ENCODE assay signal across 18 cellular contexts in the genomic region with DNA sequence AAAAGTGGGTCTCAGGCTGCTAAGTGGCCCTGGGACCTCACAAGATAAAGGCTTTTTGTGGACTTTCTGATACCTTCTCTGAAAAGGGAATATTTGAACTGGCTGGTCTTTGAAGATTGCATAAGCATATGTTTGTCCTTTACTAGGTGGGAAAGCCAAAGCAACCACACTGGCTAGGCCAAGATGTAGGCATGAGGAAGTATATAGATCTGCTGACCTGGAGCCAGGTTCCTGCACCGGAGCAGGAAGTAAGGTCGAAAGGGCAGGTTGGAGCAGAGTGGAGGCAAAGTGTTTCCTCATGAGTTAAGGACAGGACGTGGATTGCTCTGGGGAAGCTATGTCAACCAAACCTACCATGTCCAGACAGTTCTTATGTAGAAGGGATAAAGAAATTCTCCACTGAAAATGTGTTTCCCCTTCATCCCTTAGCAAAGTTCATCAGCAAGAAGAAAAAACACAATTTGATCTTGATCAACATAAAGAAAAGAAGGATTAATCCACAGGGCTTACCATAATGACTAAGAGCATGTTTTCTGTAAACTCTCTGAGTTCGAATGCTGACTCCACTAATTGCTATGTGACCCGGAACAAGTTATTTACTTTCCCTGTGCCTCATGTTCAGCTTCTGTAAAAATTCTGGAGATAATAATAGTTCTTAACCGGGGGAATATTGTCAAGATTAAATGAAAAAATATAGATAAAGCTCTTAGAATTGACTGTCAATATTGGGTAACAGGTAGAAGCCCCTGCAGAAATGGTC.
"Had no signal": no experiment of that assay in that cellular context is flagged by ENCODE, and none has a peak within 500 bp of the region (broad histone marks: within the 10 kb centered on the region; RNA-seq: fewer than 3 reads in every experiment).

No MANE protein-coding gene starts in this region.

- H3K27me3 ChIP-seq: heart left ventricle, neural progenitor cell, ovary, tibial artery had no signal

- H3K4me3 Mint-ChIP-seq: activated T-helper 1 cell treated with anti-CD3 and anti-CD28 coated beads, Interleukin-12 subunit alpha, Interleukin-12 subunit beta, Interleukin-2, Interleukin-4 antibody, amounts not matched to agents 30 ng/mL and 10 ng/mL and 1 ng/mL, durations not matched to agents 14 hours and 24 hours and 36 hours; dendritic cell treated with granulocyte-macrophage colony-stimulating factor and Interleukin-4, amounts not matched to agents 40 ng/mL and 50 ng/mL, for 4 days; effector memory CD8-positive, alpha-beta T cell; immature natural killer cell; naive B cell; neural progenitor cell; stimulated activated effector memory CD8-positive, alpha-beta T cell treated with anti-CD3 and anti-CD28 coated beads, Interleukin-12 subunit alpha, Interleukin-12 subunit beta, amount 100 ng/mL, for 72 hours; T-cell had no signal

- H3K36me3 Mint-ChIP-seq: immature natural killer cell; naive B cell; neural progenitor cell; stimulated activated effector memory CD8-positive, alpha-beta T cell treated with anti-CD3 and anti-CD28 coated beads, Interleukin-12 subunit alpha, Interleukin-12 subunit beta, amount 100 ng/mL, for 72 hours; T-cell had no signal

- H3K9me3 Mint-ChIP-seq: dendritic cell treated with granulocyte-macrophage colony-stimulating factor and Interleukin-4, amounts not matched to agents 40 ng/mL and 50 ng/mL, for 4 days; effector memory CD8-positive, alpha-beta T cell; neural progenitor cell; stimulated activated effector memory CD8-positive, alpha-beta T cell treated with anti-CD3 and anti-CD28 coated beads, Interleukin-12 subunit alpha, Interleukin-12 subunit beta, amount 100 ng/mL, for 72 hours had no signal

- H3K27me3 Mint-ChIP-seq: dendritic cell treated with granulocyte-macrophage colony-stimulating factor and Interleukin-4, amounts not matched to agents 40 ng/mL and 50 ng/mL, for 4 days had no signal

- H3K27ac Mint-ChIP-seq: activated T-helper 1 cell treated with anti-CD3 and anti-CD28 coated beads, Interleukin-12 subunit alpha, Interleukin-12 subunit beta, Interleukin-2, Interleukin-4 antibody, amounts not matched to agents 30 ng/mL and 10 ng/mL and 1 ng/mL, durations not matched to agents 14 hours and 24 hours and 36 hours; dendritic cell treated with granulocyte-macrophage colony-stimulating factor and Interleukin-4, amounts not matched to agents 40 ng/mL and 50 ng/mL, for 4 days; effector memory CD8-positive, alpha-beta T cell; immature natural killer cell; neural progenitor cell; stimulated activated effector memory CD8-positive, alpha-beta T cell treated with anti-CD3 and anti-CD28 coated beads, Interleukin-12 subunit alpha, Interleukin-12 subunit beta, amount 100 ng/mL, for 72 hours; T-cell had no signal

- H3K4me1 ChIP-seq: heart left ventricle, neural progenitor cell, tibial artery had no signal

- H3K4me3 ChIP-seq: heart left ventricle, neural progenitor cell, ovary, tibial artery had no signal

- ATAC-seq: effector memory CD8-positive, alpha-beta T cell; heart left ventricle; stimulated activated effector memory CD8-positive, alpha-beta T cell treated with anti-CD3 and anti-CD28 coated beads, Interleukin-12 subunit alpha, Interleukin-12 subunit beta, amount 100 ng/mL, for 72 hours; T-cell had no signal

- H3K27ac ChIP-seq: heart left ventricle, neural progenitor cell, ovary, tibial artery had no signal

- DNase-seq: activated CD4-positive, CD25-positive, alpha-beta regulatory T cell treated with anti-CD3 and anti-CD28 coated beads, Interleukin-2, amount 50 U/mL, for 72 hours; activated naive CD4-positive, alpha-beta T cell; anterior cingulate cortex; effector memory CD8-positive, alpha-beta T cell; heart left ventricle; immature natural killer cell; mammary epithelial cell; naive B cell; ovary; stimulated activated CD4-positive, alpha-beta T cell treated with anti-CD3 and anti-CD28 coated beads, Interleukin-12 subunit alpha, Interleukin-12 subunit beta, amount 100 ng/mL, for 4 hours; stimulated activated CD4-positive, alpha-beta T cell treated with anti-CD3 and anti-CD28 coated beads, Interleukin-2, amount 100 ng/mL, for 24 hours; T-cell; T-helper 9 cell; tibial artery had no signal

- H3K36me3 ChIP-seq: heart left ventricle, neural progenitor cell, ovary, tibial artery had no signal

- H3K4me1 Mint-ChIP-seq: immature natural killer cell; naive B cell; neural progenitor cell; stimulated activated effector memory CD8-positive, alpha-beta T cell treated with anti-CD3 and anti-CD28 coated beads, Interleukin-12 subunit alpha, Interleukin-12 subunit beta, amount 100 ng/mL, for 72 hours; T-cell had no signal

- H3K9me3 ChIP-seq: ovary, tibial artery had no signal
